In the genomic region with DNA sequence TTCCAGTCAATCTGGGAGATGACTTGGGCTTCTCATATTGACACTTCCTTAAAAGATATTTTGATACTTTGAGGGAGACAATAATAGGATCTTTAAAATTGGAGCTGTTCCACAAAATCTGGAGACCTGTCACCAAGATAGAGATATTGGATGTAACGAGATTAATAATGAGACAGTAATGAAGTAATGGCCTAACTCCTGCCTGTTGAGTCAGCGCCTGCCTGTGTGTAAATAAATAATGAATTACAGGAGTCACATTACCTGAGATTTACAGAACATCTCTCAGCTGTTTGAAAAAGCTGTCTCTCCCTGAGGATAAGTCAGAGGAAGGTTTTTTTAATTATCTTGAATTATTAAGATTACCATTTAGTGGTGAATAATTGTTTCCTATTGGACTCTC, we compare ENCODE assay signal across 19 cellular contexts.
A peak's percentile ranks its signal among the peaks of the same experiment; 100 is the strongest.
DNase-seq lines count a peak whose midpoint lies in the region; FAIRE-seq lines count a peak whose summit lies in the region.
"Had no signal": no experiment of that assay in that cellular context is flagged by ENCODE, and none has a peak within 500 bp of the region (broad histone marks: within the 10 kb centered on the region; RNA-seq: fewer than 3 reads in every experiment).

No MANE protein-coding gene starts in this region.

- DNase-seq in NCI-H1105 (lab: John Stamatoyannopoulos, UW) (peak; percentile 4), NCI-H82 (lab: John Stamatoyannopoulos, UW) (peak; percentile 54), iris pigment epithelial cell (ENCODE audit: low read depth) (peak; percentile 9), NCI-H2196 treated with DMSO at 0.1 percent for 48 hours (lab: John Stamatoyannopoulos, UW; ENCODE audit: unreplicated experiment) (no peak), NCI-H2227 treated with DMSO at 0.1 percent for 48 hours (lab: John Stamatoyannopoulos, UW) (no peak), NK-92 (lab: John Stamatoyannopoulos, UW; ENCODE audit: unreplicated experiment) (no peak)
- DNase-seq: BE2C, DMS53, EL, Kasumi-1, MM.1S, NCI-H1048, NCI-H1436 treated with DMSO at 0.1 percent for 48 hours, NCI-H2029, NCI-H510A, NCI-H774, SJCRH30 had no signal

- FAIRE-seq in G401.6 (lab: Jason Lieb, UNC): peak; percentile 28
- FAIRE-seq: D721Med had no signal

Comparison
In these comparisons a context has a peak if more than half of its experiments do, and no peak if none do; other contexts are left out.
1. DNase-seq: peak in NCI-H1105 (single experiment), NCI-H82 (single experiment) and iris pigment epithelial cell (single experiment); none in NCI-H2196 treated with DMSO at 0.1 percent for 48 hours (single experiment), NCI-H2227 treated with DMSO at 0.1 percent for 48 hours (single experiment) and NK-92 (single experiment).